In the genomic region with DNA sequence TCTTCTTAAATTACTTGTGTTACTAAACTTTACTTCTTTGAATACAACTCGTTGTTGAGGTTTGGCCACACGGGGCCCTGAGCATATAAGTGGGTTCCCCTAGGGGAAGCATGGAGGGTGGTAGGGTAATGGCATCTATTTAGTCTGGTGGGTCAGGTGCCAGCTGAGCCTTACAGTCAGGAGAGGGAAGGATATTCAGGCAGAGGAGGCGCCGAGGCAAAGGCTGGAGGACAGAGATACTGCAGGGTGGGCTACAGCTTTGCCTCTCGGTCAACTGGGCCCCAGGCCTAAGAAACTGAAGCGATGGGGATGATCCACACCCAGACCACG, we compare ENCODE assay signal across 8 cellular contexts. TPM values are rescaled to one million over a fixed set of nuclear protein-coding genes. Genes with fewer than 3 reads are reported as not detected.
DNase-seq lines count a peak whose midpoint lies in the region; ATAC-seq and TF ChIP-seq lines count a peak whose summit lies in the region.

No MANE protein-coding gene starts in this region.

- H3K9ac ChIP-seq in trophoblast cell (ENCODE audit: low read length): peak overlapping the region; percentile 67

- no peaks in the 10 kb centered on the region for H3K27me3 ChIP-seq in BJ (ENCODE audit: control insufficient read depth, insufficient read depth, low read length)
- H3K27me3 ChIP-seq in PC-9 (ENCODE audit: insufficient read depth, low read depth): no peaks in the 10 kb centered on the region
- H3K27me3 ChIP-seq in esophagus muscularis mucosa: no peaks in the 10 kb centered on the region
- no peaks in the 10 kb centered on the region for H3K27me3 ChIP-seq in trophoblast cell (ENCODE audit: insufficient read depth, low read length)

- H3K4me3 ChIP-seq in BJ (ENCODE audit: low read depth, low read length) (peak overlapping the region; percentile 13; the same call in 1 of the 2 replicates), PC-9 (peak overlapping the region; percentile 74; the same call in 1 of the 2 replicates), esophagus muscularis mucosa (peak overlapping the region; percentile 70 to 85 (median 75)), trophoblast cell (ENCODE audit: low read depth, low read length) (no peak overlapping the region)

- no peak for TF ChIP-seq POLR2A in esophagus muscularis mucosa (IDR thresholded peaks at IDR 0.05; ENCODE audit: low read depth)

- no peak for TF ChIP-seq EP300 in esophagus muscularis mucosa (IDR thresholded peaks at IDR 0.05)

- peak overlapping the region; percentile 82 for H3K14ac ChIP-seq in trophoblast cell (ENCODE audit: low read length)

- intact Hi-C loops in PC-9 (cut with micrococcal nuclease; ENCODE audit: unreplicated experiment) (loop anchor here (2.0 to 5.0 kb wide), 2 partner anchors 73 to 181 kb away; a partner anchor contains a TSS), esophagus muscularis mucosa (cut with DNase I) (loop anchor here (2.0 kb wide), 1 partner anchor 59 kb away; no protein-coding TSS in a partner anchor)

- peak overlapping the region; percentile 19 for H3K4ac ChIP-seq in trophoblast cell (ENCODE audit: low read depth, low read length)

- peak overlapping the region; percentile 94 for H4K12ac ChIP-seq in trophoblast cell (ENCODE audit: low read depth, low read length)

- H3K79me2 ChIP-seq in PC-9 (ENCODE audit: low read depth): peaks cover 25% of the 10 kb centered on the region
- H3K79me2 ChIP-seq in trophoblast cell (ENCODE audit: control insufficient read depth, insufficient read depth, low read length, poor library complexity): peaks cover 9% of the 10 kb centered on the region

- H2BK12ac ChIP-seq in trophoblast cell (ENCODE audit: low read length): peak overlapping the region; percentile 23

- no peaks in the 10 kb centered on the region for H3F3A ChIP-seq in PC-9 (ENCODE audit: insufficient read depth, low read depth)

- H3K9me3 ChIP-seq in PC-9 (ENCODE audit: insufficient read depth, low read depth): no peaks in the 10 kb centered on the region
- H3K9me3 ChIP-seq in esophagus muscularis mucosa: no peaks in the 10 kb centered on the region
- no peaks in the 10 kb centered on the region for H3K9me3 ChIP-seq in trophoblast cell (ENCODE audit: insufficient read depth, low read depth, low read length)

- H2AK5ac ChIP-seq in trophoblast cell (ENCODE audit: low read length): no peak overlapping the region

- peak overlapping the region; percentile 72 for H3K4me2 ChIP-seq in PC-9
- peak overlapping the region; percentile 64 for H3K4me2 ChIP-seq in trophoblast cell (ENCODE audit: low read length)

- H3K18ac ChIP-seq in trophoblast cell (ENCODE audit: low read length): peak overlapping the region; percentile 68

- peak overlapping the region; percentile 95 for H4K8ac ChIP-seq in trophoblast cell (ENCODE audit: low read depth, low read length)

- DNase-seq in BJ (ENCODE audit: low read depth) (no peak), PC-9 (no peak), esophagus muscularis mucosa (ENCODE audit: extremely low spot score) (no peak), trophoblast cell (no peak), NCI-H1092 treated with DMSO at 0.1 percent for 48 hours (lab: John Stamatoyannopoulos, UW) (no peak)

- H3K4me1 ChIP-seq in PC-9 (replicated peaks; ENCODE audit: insufficient read depth) (peaks cover 5% of the 10 kb centered on the region; the same call in 1 of the 2 replicates), esophagus muscularis mucosa (peaks cover 34 to 43% (median 39%) of the 10 kb centered on the region in 4 donors), trophoblast cell (ENCODE audit: control insufficient read depth in 1 of 2, insufficient read depth in 2 of 2, low read length in 2 of 2) (peaks cover 2 to 6% of the 10 kb centered on the region in 2 experiments)

- POLR2A ChIA-PET in BJ (lab: Charles Lee): no interaction called here
- POLR2A ChIA-PET in PC-9 (lab: Charles Lee; ENCODE audit: unreplicated experiment): interaction anchor here (0.6 kb wide), 1 partner anchor 85 kb away, joined by 10 read pairs; no protein-coding TSS in a partner anchor

- peak overlapping the region; percentile 77 for H4K91ac ChIP-seq in trophoblast cell (ENCODE audit: low read depth, low read length)

- H3K9me2 ChIP-seq in PC-9 (ENCODE audit: insufficient read depth): no peaks in the 10 kb centered on the region

- WGBS in esophagus muscularis mucosa: 29% methylated on average over 7 of the region's 7 CpGs
- WGBS in trophoblast cell (ENCODE audit: extremely low coverage, insufficient coverage, insufficient read length): no CpG with 5 or more reads among the region's 7 CpGs

- H3K36me3 ChIP-seq in BJ (ENCODE audit: control insufficient read depth, insufficient read depth, low read length) (peaks cover 16% of the 10 kb centered on the region), PC-9 (ENCODE audit: low read depth) (no peaks in the 10 kb centered on the region), esophagus muscularis mucosa (peaks cover 0 to 23% (median 19%) of the 10 kb centered on the region in 4 donors), trophoblast cell (ENCODE audit: control insufficient read depth in 1 of 2, insufficient read depth in 2 of 2, low read length in 2 of 2) (peaks cover 25 to 30% of the 10 kb centered on the region in 2 experiments)

- peaks cover 9% of the 10 kb centered on the region for H3K79me1 ChIP-seq in trophoblast cell (ENCODE audit: low read length)

- H2AFZ ChIP-seq in PC-9 (peak overlapping the region; percentile 84), trophoblast cell (ENCODE audit: insufficient read depth, low read length, poor library complexity) (peak overlapping the region; percentile 80)

- H3K23ac ChIP-seq in trophoblast cell (ENCODE audit: low read length): no peak overlapping the region

- ATAC-seq in GM19455 (IDR thresholded peaks at IDR 0.05; ENCODE audit: unreplicated experiment): peak; percentile 28
- ATAC-seq in GM18858 (IDR thresholded peaks at IDR 0.05; ENCODE audit: unreplicated experiment): no peak
- no peak for ATAC-seq in HG02678 (IDR thresholded peaks at IDR 0.05; ENCODE audit: unreplicated experiment)

- TF ChIP-seq CTCF in BJ (IDR thresholded peaks at IDR 0.05; ENCODE audit: insufficient read depth, low read depth, low read length) (no peak), PC-9 (conservative IDR thresholded peaks at IDR 0.05) (no peak), esophagus muscularis mucosa (IDR thresholded peaks at IDR 0.05) (no peak)

- CTCF ChIA-PET in BJ (lab: Yijun Ruan, JAX) (interaction anchor here (0.9 to 3.1 kb wide), 21 partner anchors 9 to 190 kb away, joined by 3 to 28 read pairs (median 4); no protein-coding TSS in a partner anchor), PC-9 (lab: Charles Lee) (interaction anchor here (0.9 kb wide), 1 partner anchor 87 kb away, joined by 3 read pairs; a partner anchor contains a TSS)

- peak overlapping the region; percentile 48 for H2BK120ac ChIP-seq in trophoblast cell (ENCODE audit: insufficient read depth, low read length, poor library complexity)

- no peak overlapping the region for H3K27ac ChIP-seq in PC-9
- H3K27ac ChIP-seq in esophagus muscularis mucosa (replicated peaks in 1 of 4): peak overlapping the region; percentile 69 to 77 (median 76)
- H3K27ac ChIP-seq in trophoblast cell (ENCODE audit: low read depth, low read length): no peak overlapping the region

- H4K20me1 ChIP-seq in PC-9 (ENCODE audit: insufficient read depth): no peaks in the 10 kb centered on the region

- peak overlapping the region; percentile 75 for H2BK5ac ChIP-seq in trophoblast cell (ENCODE audit: low read depth, low read length, poor library complexity)

- BruUV-seq in PC-9 (replicated peaks; lab: Mats Ljungman, UMichigan): no TSS peak

RNA-seq across cellular contexts. Expression of a gene that starts 0.4 kb away (rescaled TPM):
- 102 and 111 TPM in 2 replicates for polyA plus RNA-seq in BJ (2011; rRNA removed)
- 47.8 and 84.9 TPM in 2 replicates for polyA minus RNA-seq in BJ (2011; rRNA and poly(A)+ RNA removed)
- total RNA-seq in PC-9 (2021): 49.6 and 52.4 TPM in 2 replicates
- total RNA-seq in esophagus muscularis mucosa: 10 to 100 TPM; 26.2 to 43.9 (median 37.5) TPM
- 53.0 and 53.9 TPM in 2 replicates for polyA plus RNA-seq in trophoblast cell (2013)

RNA-seq across cellular contexts. Expression of a gene that starts 2.9 kb away (rescaled TPM):
- not detected in 2 replicates for polyA plus RNA-seq in BJ (2011; rRNA removed)
- not detected in 2 replicates for polyA minus RNA-seq in BJ (2011; rRNA and poly(A)+ RNA removed)
- total RNA-seq in PC-9 (2021) (not detected in 2 replicates), esophagus muscularis mucosa (not detected)
- not detected in 2 replicates for polyA plus RNA-seq in trophoblast cell (2013)

Comparison
In these comparisons a context has a peak if more than half of its experiments do, and no peak if none do; other contexts are left out.
1. H3K27ac ChIP-seq: peak in esophagus muscularis mucosa (4 of 4); none in PC-9 (single experiment) and trophoblast cell (single experiment).